ENCODE assay signal across 28 cellular contexts in genomic region chr16:86219655-86220445, GRCh38.
DNase-seq lines count a peak whose midpoint lies in the region; ATAC-seq, FAIRE-seq and TF ChIP-seq lines count a peak whose summit lies in the region.
"Had no signal": no experiment of that assay in that cellular context is flagged by ENCODE, and none has a peak within 500 bp of the region (broad histone marks: within the 10 kb centered on the region; RNA-seq: fewer than 3 reads in every experiment).

No MANE protein-coding gene starts in this region.

- H3K79me2 ChIP-seq in mammary epithelial cell (ENCODE audit: insufficient read depth, low read length) (no peaks in the 10 kb centered on the region), H1 (ENCODE audit: control insufficient read depth in 1 of 2, insufficient read depth in 2 of 2, low read length in 2 of 2) (no peaks in the 10 kb centered on the region)

- H2AK5ac ChIP-seq in H1 (ENCODE audit: low read depth, low read length) = no peak overlapping the region

- H4K5ac ChIP-seq in H1 (ENCODE audit: insufficient read length, low read depth, low read length) = no peak overlapping the region

- no peak overlapping the region for H3K4me2 ChIP-seq in mammary epithelial cell (ENCODE audit: insufficient read depth, low read depth, low read length)
- H3K4me2 ChIP-seq in H1 (ENCODE audit: insufficient read depth in 1 of 2, low read depth in 2 of 2, low read length in 2 of 2) = no peak overlapping the region

- H3K9ac ChIP-seq in mammary epithelial cell (ENCODE audit: insufficient read depth, low read length) (no peak overlapping the region), H1 (replicated peaks in 1 of 4; ENCODE audit: extremely low read depth in 1 of 4, low read depth in 3 of 4, low read length in 3 of 4) (no peak overlapping the region)

- ATAC-seq in left lobe of liver (peak; percentile 25), GM21737 (IDR thresholded peaks at IDR 0.05; ENCODE audit: unreplicated experiment) (no peak), GM18505 (IDR thresholded peaks at IDR 0.05; ENCODE audit: unreplicated experiment) (no peak)
- ATAC-seq: esophagus mucosa, T-cell had no signal

- dilution Hi-C loops in mammary epithelial cell (cut with HindIII; ENCODE audit: low sequenced_read_pairs) = no loop called here

- H3K9me3 ChIP-seq in mammary epithelial cell (replicated peaks; ENCODE audit: insufficient read depth, low read length) (peaks cover 3% of the 10 kb centered on the region), H1 (ENCODE audit: insufficient read depth in 2 of 2, low read depth in 1 of 2, low read length in 1 of 2) (no peaks in the 10 kb centered on the region), transverse colon (no peaks in the 10 kb centered on the region)
- H3K9me3 ChIP-seq: Caco-2, spleen, tibial artery had no signal

- peak overlapping the region; percentile 31; the same call in 1 of the 2 replicates for H4K8ac ChIP-seq in H1 (ENCODE audit: extremely low read depth, insufficient read depth, low read length)

- H2AFZ ChIP-seq in mammary epithelial cell (ENCODE audit: low read depth, low read length) (no peak overlapping the region), H1 (ENCODE audit: low read length) (no peak overlapping the region)

- POLR2A ChIA-PET in MCF 10A (lab: Yijun Ruan, JAX) = interaction anchor here (0.9 kb wide), 1 partner anchor 21 kb away, joined by 3 read pairs; no protein-coding TSS in a partner anchor
- POLR2A ChIA-PET in H1 (lab: Charles Lee; ENCODE audit: partially characterized antibody) = no interaction called here

- no peak overlapping the region for H4K91ac ChIP-seq in H1 (replicated peaks; ENCODE audit: insufficient read length, low read length)

- WGBS in mammary epithelial cell (ENCODE audit: low coverage, missing lambda C conversion rate) = 50% methylated on average over 21 of the region's 22 CpGs
- WGBS in H1 (ENCODE audit: extremely low coverage in 1 of 2, insufficient coverage in 1 of 2, insufficient read length in 1 of 2, insufficient replicate concordance in 2 of 2, low coverage in 1 of 2, low lambda C conversion rate in 2 of 2, missing lambda C conversion rate in 1 of 2), 2 experiments = 92% methylated on average over 22 of the region's 22 CpGs; no CpG with 5 or more reads in 1 of the 2 experiments
- WGBS in transverse colon (ENCODE audit: low coverage in 1 of 2), 2 donors = 51 to 63% methylated on average over 13 to 22 of the region's 22 CpGs

- H3K27ac ChIP-seq in mammary epithelial cell (ENCODE audit: insufficient read depth, low read depth, low read length) (no peak overlapping the region), H1 (ENCODE audit: low read depth, low read length) (no peak overlapping the region), transverse colon (peak overlapping the region; percentile 62 to 73 (median 70))
- H3K27ac ChIP-seq: 22Rv1, spleen, tibial artery had no signal

- no peaks in the 10 kb centered on the region for H3K79me1 ChIP-seq in H1 (ENCODE audit: low read depth, low read length)

- H3K27me3 Mint-ChIP-seq in MCF 10A (ENCODE audit: insufficient read depth, unreplicated experiment) = peaks cover 57% of the 10 kb centered on the region

- no peak for TF ChIP-seq CTCF in MCF 10A (IDR thresholded peaks at IDR 0.05; ENCODE audit: unreplicated experiment)
- no peak for TF ChIP-seq CTCF in mammary epithelial cell (conservative IDR thresholded peaks at IDR 0.05 in 1 of 2, IDR thresholded peaks at IDR 0.05 in 1 of 2; ENCODE audit: extremely low read depth in 1 of 2, insufficient read depth in 1 of 2, low read depth in 1 of 2, low read length in 2 of 2)
- no peak for TF ChIP-seq CTCF in H1 (IDR thresholded peaks at IDR 0.05; ENCODE audit: control extremely low read depth in 1 of 3, insufficient read depth in 1 of 3, low read depth in 1 of 3, low read length in 3 of 3)
- no peak for TF ChIP-seq CTCF in transverse colon (IDR thresholded peaks at IDR 0.05)

- H3K18ac ChIP-seq in H1 (ENCODE audit: extremely low read depth, low read length) = no peak overlapping the region

- H3K27ac Mint-ChIP-seq in MCF 10A (ENCODE audit: low read depth, unreplicated experiment) = no peak overlapping the region
- H3K27ac Mint-ChIP-seq: activated T-cell treated with anti-CD3 and anti-CD28 coated beads, Interleukin-2, amount 50 U/mL, for 24 hours; T-cell had no signal

- H3K27me3 ChIP-seq in mammary epithelial cell (ENCODE audit: insufficient read depth, low read length) (no peaks in the 10 kb centered on the region), H1 (replicated peaks in 1 of 4; ENCODE audit: control insufficient read depth in 3 of 4, extremely low read depth in 1 of 4, insufficient read depth in 3 of 4, low read length in 3 of 4) (no peaks in the 10 kb centered on the region; a peak in 2 of 7 replicates), transverse colon (no peaks in the 10 kb centered on the region)

- no peak for FAIRE-seq in H1 (lab: Jason Lieb, UNC)
- FAIRE-seq: astrocyte had no signal

- no peak overlapping the region for H3K14ac ChIP-seq in H1 (ENCODE audit: insufficient read length)

- H3K4me1 ChIP-seq in mammary epithelial cell (ENCODE audit: insufficient read depth, low read length) = no peaks in the 10 kb centered on the region
- no peaks in the 10 kb centered on the region; a peak in 1 of 7 replicates for H3K4me1 ChIP-seq in H1 (replicated peaks in 1 of 4; ENCODE audit: control insufficient read depth in 3 of 4, insufficient read depth in 4 of 4, low read length in 3 of 4)
- peaks cover 0 to 4% (median 0%) of the 10 kb centered on the region in 4 donors for H3K4me1 ChIP-seq in transverse colon
- H3K4me1 ChIP-seq: Caco-2, tibial artery had no signal

- H2BK120ac ChIP-seq in H1 (replicated peaks; ENCODE audit: low read depth, low read length) = no peak overlapping the region

- CTCF ChIA-PET in MCF 10A (lab: Yijun Ruan, JAX) (no interaction called here), mammary epithelial cell (lab: Charles Lee; ENCODE audit: low non-redundant PET) (no interaction called here), H1 (lab: Charles Lee; ENCODE audit: partially characterized antibody) (interaction anchor here (0.7 kb wide), 1 partner anchor 670 kb away, joined by 3 read pairs; no protein-coding TSS in a partner anchor)

- H2BK5ac ChIP-seq in H1 (ENCODE audit: low read depth, low read length) = no peak overlapping the region

- H3K23ac ChIP-seq in H1 (ENCODE audit: insufficient read length) = no peak overlapping the region

- intact Hi-C loops in MCF 10A (cut with micrococcal nuclease) (no loop called here), mammary epithelial cell (cut with micrococcal nuclease) (no loop called here), transverse colon (cut with DNase I; ENCODE audit: low total_unique reads) (no loop called here)

- H3K4me3 Mint-ChIP-seq in MCF 10A (ENCODE audit: unreplicated experiment) = no peak overlapping the region
- H3K4me3 Mint-ChIP-seq: activated T-cell treated with anti-CD3 and anti-CD28 coated beads, Interleukin-2, amount 50 U/mL, for 24 hours; T-cell had no signal

- H3K36me3 ChIP-seq in mammary epithelial cell (ENCODE audit: insufficient read depth, low read length) (no peaks in the 10 kb centered on the region), H1 (ENCODE audit: control insufficient read depth in 2 of 4, insufficient read depth in 4 of 4, low read length in 3 of 4) (no peaks in the 10 kb centered on the region), transverse colon (no peaks in the 10 kb centered on the region)
- H3K36me3 ChIP-seq: spleen, tibial artery had no signal

- no peak overlapping the region for H2BK15ac ChIP-seq in H1 (ENCODE audit: low read length)

- no peak for TF ChIP-seq POLR2A in H1 (IDR thresholded peaks at IDR 0.05; ENCODE audit: control extremely low read depth in 1 of 2, low read depth in 2 of 2, low read length in 2 of 2)
- no peak for TF ChIP-seq POLR2A in transverse colon (IDR thresholded peaks at IDR 0.05)
- TF ChIP-seq POLR2A in GM18505 (IDR thresholded peaks at IDR 0.05; ENCODE audit: borderline replicate concordance, extremely low read depth, insufficient read depth, insufficient read length) = no peak

- no peak for TF ChIP-seq RAD21 in H1 (IDR thresholded peaks at IDR 0.05 in 1 of 2, conservative IDR thresholded peaks at IDR 0.05 in 1 of 2; ENCODE audit: low read depth in 2 of 2, low read length in 2 of 2)

- TF ChIP-seq EP300 in H1 (IDR thresholded peaks at IDR 0.05; ENCODE audit: borderline replicate concordance in 1 of 2, low read depth in 2 of 2, low read length in 2 of 2) (no peak), transverse colon (IDR thresholded peaks at IDR 0.05; ENCODE audit: low read depth) (no peak)

- DNase-seq in MCF 10A (ENCODE audit: unreplicated experiment) = peak; percentile 38
- no peak for DNase-seq in mammary epithelial cell
- DNase-seq in H1 (ENCODE audit: low read depth in 1 of 2, low spot score in 2 of 2) = no peak
- no peak for DNase-seq in left lobe of liver (ENCODE audit: low spot score)
- no peak for DNase-seq in transverse colon
- no peak for DNase-seq in RPMI8226
- DNase-seq: activated CD4-positive, alpha-beta T cell treated with anti-CD3 and anti-CD28 coated beads for 1 hour; activated CD8-positive, alpha-beta memory T cell treated with anti-CD3 and anti-CD28 coated beads for 24 hours; activated naive CD4-positive, alpha-beta T cell treated with anti-CD3 and anti-CD28 coated beads, Interleukin-2, amount 50 U/mL, for 16 hours; activated T-cell treated with anti-CD3 and anti-CD28 coated beads, Interleukin-2, amount 50 U/mL, for 24 hours; effector CD8-positive, alpha-beta T cell; glutamatergic neuron; NCI-H1048; NCI-H187 treated with DMSO at 0.1 percent for 48 hours; NCI-H82; OCI-M1; SIG-M5; spleen; stimulated activated CD4-positive, alpha-beta T cell treated with anti-CD3 and anti-CD28 coated beads, Interleukin-4, amount 100 ng/mL, for 1 hour; stimulated activated naive CD4-positive, alpha-beta T cell treated with Interleukin-2 at 50 U/mL for 16 hours; T-cell; tibial artery had no signal

- in situ Hi-C loops in mammary epithelial cell (cut with MboI; ENCODE audit: low sequenced_read_pairs in 2 of 2) (no loop called here), transverse colon (cut with MboI; ENCODE audit: low pct_ligation_motif_present in 1 of 4, low pct_unique_long_range_greater_than_20kb in 1 of 4, low sequenced_read_pairs in 3 of 4) (no loop called here)

- no peaks in the 10 kb centered on the region for H3K9me3 Mint-ChIP-seq in MCF 10A (ENCODE audit: unreplicated experiment)
- H3K9me3 Mint-ChIP-seq: activated T-cell treated with anti-CD3 and anti-CD28 coated beads, Interleukin-2, amount 50 U/mL, for 24 hours; T-cell had no signal

- peaks cover 5% of the 10 kb centered on the region; the same call in 1 of the 2 replicates for H3K23me2 ChIP-seq in H1 (ENCODE audit: low read depth, low read length)

- H4K20me1 ChIP-seq in mammary epithelial cell (ENCODE audit: insufficient read depth, low read length) (no peaks in the 10 kb centered on the region), H1 (replicated peaks in 1 of 2; ENCODE audit: control insufficient read depth in 1 of 2, insufficient read depth in 2 of 2, low read length in 2 of 2) (no peaks in the 10 kb centered on the region)

- H3K4me1 Mint-ChIP-seq in MCF 10A (ENCODE audit: insufficient read depth, unreplicated experiment) = peaks cover 19% of the 10 kb centered on the region
- H3K4me1 Mint-ChIP-seq: T-cell had no signal

- no peaks in the 10 kb centered on the region for H3K36me3 Mint-ChIP-seq in MCF 10A (ENCODE audit: insufficient read depth, unreplicated experiment)
- H3K36me3 Mint-ChIP-seq: T-cell had no signal

- no peak overlapping the region for H3K56ac ChIP-seq in H1 (replicated peaks; ENCODE audit: insufficient read length, low read depth, low read length)

- no peak overlapping the region for H2BK20ac ChIP-seq in H1 (ENCODE audit: low read length)

- H3K4me3 ChIP-seq in mammary epithelial cell (replicated peaks in 1 of 3; ENCODE audit: insufficient read depth in 1 of 3, low read depth in 2 of 3, low read length in 3 of 3) (no peak overlapping the region), H1 (ENCODE audit: extremely low read depth in 1 of 4, insufficient read depth in 2 of 4, low read depth in 3 of 4, low read length in 4 of 4) (no peak overlapping the region), transverse colon (no peak overlapping the region)
- H3K4me3 ChIP-seq: spleen, tibial artery had no signal

- H2BK12ac ChIP-seq in H1 (ENCODE audit: low read depth, low read length) = no peak overlapping the region

- H3K4ac ChIP-seq in H1 (replicated peaks; ENCODE audit: insufficient read length, low read depth, low read length) = no peak overlapping the region

- BruUV-seq in MCF 10A (replicated peaks; lab: Mats Ljungman, UMichigan) (no TSS peak), mammary epithelial cell (replicated peaks; lab: Mats Ljungman, UMichigan) (no TSS peak)

Comparison
In these comparisons a context has a peak if more than half of its experiments do, and no peak if none do; other contexts are left out.
1. H3K27ac ChIP-seq: peak in transverse colon (4 of 4); none in mammary epithelial cell (single experiment) and H1 (single experiment).